18 cellular contexts compared by ENCODE assay signal in the genomic region with DNA sequence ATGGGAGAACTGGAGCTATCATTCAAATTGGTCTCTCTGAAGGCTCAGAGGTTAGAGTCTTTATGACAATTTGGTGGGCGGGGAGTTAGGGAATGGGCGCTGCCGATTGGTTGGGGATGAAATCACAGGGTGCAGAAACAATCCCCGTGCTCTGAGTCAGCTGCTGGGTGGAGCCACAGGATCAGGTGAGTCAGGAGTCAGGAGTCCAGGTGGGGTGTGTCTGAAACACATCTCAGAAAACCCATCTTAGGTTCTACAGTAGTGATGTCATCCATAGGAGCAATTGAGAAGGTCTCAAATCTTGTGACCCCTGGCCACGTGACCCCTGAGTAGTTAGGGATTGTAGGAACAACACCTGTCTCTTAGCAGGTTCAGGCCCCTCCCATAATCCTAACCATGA. TPM values are rescaled to one million over a fixed set of nuclear protein-coding genes. Genes with fewer than 3 reads are reported as not detected.
DNase-seq lines count a peak whose midpoint lies in the region; TF ChIP-seq lines count a peak whose summit lies in the region.
"Had no signal": no experiment of that assay in that cellular context is flagged by ENCODE, and none has a peak within 500 bp of the region (broad histone marks: within the 10 kb centered on the region; RNA-seq: fewer than 3 reads in every experiment).

No MANE protein-coding gene starts in this region.

- WGBS in H9 (ENCODE audit: extremely low coverage, insufficient read length, low lambda C conversion rate), result no CpG with 5 or more reads among the region's 5 CpGs

- no peak overlapping the region for H4K91ac ChIP-seq in H9 (ENCODE audit: insufficient read length, low read depth, low read length)

- H3K4me1 Mint-ChIP-seq in H9, result peaks cover 55 to 57% of the 10 kb centered on the region in 2 experiments
- H3K4me1 Mint-ChIP-seq: activated naive CD8-positive, alpha-beta T cell treated with anti-CD3 and anti-CD28 coated beads for 36 hours; CD4-positive, alpha-beta memory T cell; memory B cell; naive thymus-derived CD8-positive, alpha-beta T cell; stimulated activated effector memory CD8-positive, alpha-beta T cell treated with anti-CD3 and anti-CD28 coated beads, Interleukin-12 subunit alpha, Interleukin-12 subunit beta, amount 100 ng/mL, for 72 hours had no signal

- H3K27me3 Mint-ChIP-seq in H9 (ENCODE audit: low read depth), result peaks cover 2% of the 10 kb centered on the region

- no peak overlapping the region for H2AK5ac ChIP-seq in H9 (ENCODE audit: insufficient read length, low read length)

- no peak overlapping the region for H2BK120ac ChIP-seq in H9 (ENCODE audit: low read depth, low read length, poor library complexity, severe bottlenecking)

- H3K4ac ChIP-seq in H9 (ENCODE audit: low read depth, low read length), result no peak overlapping the region

- H4K20me1 ChIP-seq in H9 (ENCODE audit: control insufficient read depth, insufficient read depth, insufficient read length), result no peaks in the 10 kb centered on the region

- no peak overlapping the region for H3K4me3 Mint-ChIP-seq in H9
- H3K4me3 Mint-ChIP-seq: activated naive CD8-positive, alpha-beta T cell treated with anti-CD3 and anti-CD28 coated beads for 36 hours; CD4-positive, alpha-beta memory T cell; memory B cell; naive thymus-derived CD8-positive, alpha-beta T cell; stimulated activated effector memory CD8-positive, alpha-beta T cell treated with anti-CD3 and anti-CD28 coated beads, Interleukin-12 subunit alpha, Interleukin-12 subunit beta, amount 100 ng/mL, for 72 hours had no signal

- H2BK5ac ChIP-seq in H9 (ENCODE audit: insufficient read length, low read length), result no peak overlapping the region

- H4K8ac ChIP-seq in H9 (replicated peaks; ENCODE audit: insufficient read length, low read depth, low read length), result no peak overlapping the region

- no peaks in the 10 kb centered on the region for H3K36me3 ChIP-seq in rectal smooth muscle tissue (ENCODE audit: control insufficient read depth, insufficient read depth, low read length)
- H3K36me3 ChIP-seq: thoracic aorta had no signal

- peak overlapping the region in 1 of 3 experiments; percentile 71; a peak in 1 of 7 replicates for H3K27ac Mint-ChIP-seq in H9
- H3K27ac Mint-ChIP-seq: activated naive CD8-positive, alpha-beta T cell treated with anti-CD3 and anti-CD28 coated beads for 36 hours; CD4-positive, alpha-beta memory T cell; memory B cell; naive thymus-derived CD8-positive, alpha-beta T cell; stimulated activated effector memory CD8-positive, alpha-beta T cell treated with anti-CD3 and anti-CD28 coated beads, Interleukin-12 subunit alpha, Interleukin-12 subunit beta, amount 100 ng/mL, for 72 hours had no signal

- H2BK20ac ChIP-seq in H9 (ENCODE audit: low read depth, low read length, poor library complexity, severe bottlenecking), result no peak overlapping the region

- H3K9ac ChIP-seq in H9 (ENCODE audit: extremely low read depth, insufficient read length, low read length) (no peak overlapping the region), rectal smooth muscle tissue (ENCODE audit: low read length) (no peak overlapping the region)

- H3K79me1 ChIP-seq in H9 (ENCODE audit: insufficient read depth, low read depth, low read length, poor library complexity, severe bottlenecking), result no peaks in the 10 kb centered on the region

- no peak for TF ChIP-seq CTCF in H9 (conservative IDR thresholded peaks at IDR 0.05)

- no peak overlapping the region for H3K23ac ChIP-seq in H9 (ENCODE audit: insufficient read length, low read depth, low read length)

- H3K14ac ChIP-seq in H9 (ENCODE audit: insufficient read depth, low read length), result no peak overlapping the region

- peak overlapping the region; percentile 47 for H2BK12ac ChIP-seq in H9 (ENCODE audit: insufficient read length, low read depth, low read length)

- H3K4me1 ChIP-seq in H9 (ENCODE audit: insufficient read depth, low read length) (peaks cover 16% of the 10 kb centered on the region; the same call in 1 of the 2 replicates), rectal smooth muscle tissue (ENCODE audit: control insufficient read depth, insufficient read depth, low read length) (peaks cover 36% of the 10 kb centered on the region)

- H3K56ac ChIP-seq in H9 (ENCODE audit: insufficient read length, low read depth, low read length), result no peak overlapping the region

- H3K23me2 ChIP-seq in H9 (ENCODE audit: insufficient read length, low read depth, low read length, poor library complexity, severe bottlenecking), result no peaks in the 10 kb centered on the region

- no peak overlapping the region for H4K5ac ChIP-seq in H9 (ENCODE audit: insufficient read length, low read depth, low read length)

- no peak overlapping the region for H2BK15ac ChIP-seq in H9 (ENCODE audit: low read depth, low read length)

- no peak overlapping the region for H3K18ac ChIP-seq in H9 (ENCODE audit: insufficient read length, low read depth, low read length)

- H3K79me2 ChIP-seq in H9 (ENCODE audit: insufficient read depth, low read length), result no peaks in the 10 kb centered on the region

- peaks cover 9 to 33% (median 24%) of the 10 kb centered on the region in 3 experiments for H3K36me3 Mint-ChIP-seq in H9 (ENCODE audit: insufficient read depth in 1 of 3, low read depth in 3 of 3)
- H3K36me3 Mint-ChIP-seq: activated naive CD8-positive, alpha-beta T cell treated with anti-CD3 and anti-CD28 coated beads for 36 hours; CD4-positive, alpha-beta memory T cell; memory B cell; stimulated activated effector memory CD8-positive, alpha-beta T cell treated with anti-CD3 and anti-CD28 coated beads, Interleukin-12 subunit alpha, Interleukin-12 subunit beta, amount 100 ng/mL, for 72 hours had no signal

- no peak overlapping the region for H3T11ph ChIP-seq in H9 (ENCODE audit: low read length)

- peaks cover 24 to 25% of the 10 kb centered on the region in 2 experiments for H3K9me3 Mint-ChIP-seq in H9
- H3K9me3 Mint-ChIP-seq: memory B cell; stimulated activated effector memory CD8-positive, alpha-beta T cell treated with anti-CD3 and anti-CD28 coated beads, Interleukin-12 subunit alpha, Interleukin-12 subunit beta, amount 100 ng/mL, for 72 hours had no signal

- H3K4me2 ChIP-seq in H9 (ENCODE audit: insufficient read depth, insufficient read length, low read length), result no peak overlapping the region

- H3K27ac ChIP-seq in H9 (ENCODE audit: insufficient read length, low read depth, low read length) (no peak overlapping the region), epithelial cell of prostate (no peak overlapping the region), rectal smooth muscle tissue (ENCODE audit: low read depth, low read length) (peak overlapping the region; percentile 88)

- H3K9me3 ChIP-seq in H9 (ENCODE audit: control insufficient read depth, low read depth, low read length), result no peaks in the 10 kb centered on the region
- H3K9me3 ChIP-seq: thoracic aorta had no signal

- no peak overlapping the region for H3K4me3 ChIP-seq in rectal smooth muscle tissue (ENCODE audit: low read length)
- H3K4me3 ChIP-seq: thoracic aorta had no signal

- no peak overlapping the region for H2AFZ ChIP-seq in H9 (ENCODE audit: low read length)

- no peak for DNase-seq in H9
- peak; percentile 17 for DNase-seq in HT1080 (ENCODE audit: low read depth)
- DNase-seq in epithelial cell of prostate (ENCODE audit: low read depth, low spot score), result peak; percentile 16
- DNase-seq in HUDEP-2 (lab: John Stamatoyannopoulos, UW; ENCODE audit: unreplicated experiment in 76 of 76), result no peak
- no peak for DNase-seq in mesenteric fat pad (ENCODE audit: low spot score)
- no peak for DNase-seq in NCI-H1417 treated with DMSO at 0.1 percent for 48 hours (lab: John Stamatoyannopoulos, UW)
- DNase-seq: activated naive CD8-positive, alpha-beta T cell treated with anti-CD3 and anti-CD28 coated beads for 36 hours; CD4-positive, alpha-beta memory T cell; DMS153; GF-D8; hypothalamus; naive thymus-derived CD8-positive, alpha-beta T cell; NCI-H510A; RPMI8226 had no signal

- H3K27me3 ChIP-seq in H9 (ENCODE audit: insufficient read depth, low read length) (no peaks in the 10 kb centered on the region), rectal smooth muscle tissue (ENCODE audit: control insufficient read depth, insufficient read depth, low read length) (no peaks in the 10 kb centered on the region)

RNA-seq across cellular contexts. Expression of a gene that starts 41.6 kb away (rescaled TPM):
- 0.92 and 0.97 TPM in 2 replicates for total RNA-seq in H9 (2021)
- total RNA-seq in HT1080 (2014; rRNA removed; shearing (Covaris generic)), result 0.84 and 2.9 TPM in 2 replicates
- polyA plus RNA-seq in HT1080 (2015; cell fraction: cytosol; rRNA removed), result 0.79 and 1.4 TPM in 2 replicates
- polyA plus RNA-seq in HT1080 (2015; cell fraction: nucleus; rRNA removed), result 3.1 and 3.9 TPM in 2 replicates
- total RNA-seq in mesenteric fat pad, result 10.9 TPM
- total RNA-seq: activated naive CD8-positive, alpha-beta T cell treated with anti-CD3 and anti-CD28 coated beads for 36 hours had no signal

Comparison
In these comparisons a context has a peak if more than half of its experiments do, and no peak if none do; other contexts are left out.
1. DNase-seq: peak in HT1080 (single experiment) and epithelial cell of prostate (single experiment); none in H9 (single experiment), HUDEP-2 (0 of 76), mesenteric fat pad (single experiment) and NCI-H1417 treated with DMSO at 0.1 percent for 48 hours (single experiment).